In the genomic region with DNA sequence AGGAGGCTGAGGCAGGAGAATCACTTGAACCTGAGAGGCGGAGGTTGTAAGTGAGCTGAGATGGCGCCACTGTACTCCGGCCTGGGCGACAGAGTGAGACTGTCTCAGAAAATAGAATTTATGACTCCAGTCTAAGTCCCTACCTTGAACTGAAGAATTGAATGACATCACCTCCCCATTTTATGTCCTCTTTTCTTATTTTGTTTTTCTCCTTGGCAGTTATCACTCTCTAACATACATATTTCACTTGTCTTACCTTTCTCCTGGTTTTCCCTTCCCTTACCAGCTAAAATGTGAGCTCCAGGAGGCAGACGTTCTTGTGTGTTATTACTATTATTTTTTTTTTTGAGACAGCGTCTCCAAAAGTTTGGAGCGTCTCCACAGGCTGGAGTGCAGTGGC, we compare ENCODE assay signal across 14 cellular contexts. TPM values are rescaled to one million over a fixed set of nuclear protein-coding genes. Genes with fewer than 3 reads are reported as not detected.
"Had no signal": no experiment of that assay in that cellular context is flagged by ENCODE, and none has a peak within 500 bp of the region (broad histone marks: within the 10 kb centered on the region; RNA-seq: fewer than 3 reads in every experiment).

No MANE protein-coding gene starts in this region.

- H3K27ac ChIP-seq: cardiac muscle cell, coronary artery, gastroesophageal sphincter, neural progenitor cell, pancreas, uterus had no signal

- H3K27me3 ChIP-seq: cardiac muscle cell, gastroesophageal sphincter, neural progenitor cell, pancreas, uterus had no signal

- H3K4me3 Mint-ChIP-seq: activated CD4-positive, alpha-beta memory T cell treated with anti-CD3 and anti-CD28 coated beads for 36 hours; neural progenitor cell had no signal

- H3K36me3 ChIP-seq: neural progenitor cell, uterus had no signal

- H3K9me3 Mint-ChIP-seq: activated CD4-positive, alpha-beta memory T cell treated with anti-CD3 and anti-CD28 coated beads for 36 hours; neural progenitor cell had no signal

- H3K27ac Mint-ChIP-seq: neural progenitor cell had no signal

- H3K9me3 ChIP-seq: gastroesophageal sphincter, pancreas, uterus had no signal

- H3K27me3 Mint-ChIP-seq: activated CD4-positive, alpha-beta memory T cell treated with anti-CD3 and anti-CD28 coated beads for 36 hours had no signal

- ATAC-seq: gastroesophageal sphincter, pancreas, SK-N-SH treated with all-trans-retinoic acid at 6 μM for 48 hours had no signal

- DNase-seq: activated CD4-positive, alpha-beta memory T cell treated with anti-CD3 and anti-CD28 coated beads for 36 hours; activated CD8-positive, alpha-beta memory T cell treated with anti-CD3 and anti-CD28 coated beads, Interleukin-2, amount 50 U/mL, for 4 hours; mesendoderm; pancreas; stimulated activated CD4-positive, alpha-beta T cell treated with anti-CD3 and anti-CD28 coated beads, Interleukin-4, amount 100 ng/mL, for 1 hour; stimulated activated CD8-positive, alpha-beta memory T cell treated with anti-CD3 and anti-CD28 coated beads, Interleukin-4, amount 100 ng/mL, for 48 hours; uterus had no signal

- H3K4me3 ChIP-seq: cardiac muscle cell, coronary artery, gastroesophageal sphincter, neural progenitor cell, pancreas, uterus had no signal

- H3K4me1 ChIP-seq: neural progenitor cell, uterus had no signal

RNA-seq across cellular contexts. Expression of a gene that starts 36.9 kb away (rescaled TPM):
- total RNA-seq: epithelial cell of proximal tubule, kidney epithelial cell had no signal
